Comparison of ENCODE assay signal across 21 cellular contexts in the genomic region with DNA sequence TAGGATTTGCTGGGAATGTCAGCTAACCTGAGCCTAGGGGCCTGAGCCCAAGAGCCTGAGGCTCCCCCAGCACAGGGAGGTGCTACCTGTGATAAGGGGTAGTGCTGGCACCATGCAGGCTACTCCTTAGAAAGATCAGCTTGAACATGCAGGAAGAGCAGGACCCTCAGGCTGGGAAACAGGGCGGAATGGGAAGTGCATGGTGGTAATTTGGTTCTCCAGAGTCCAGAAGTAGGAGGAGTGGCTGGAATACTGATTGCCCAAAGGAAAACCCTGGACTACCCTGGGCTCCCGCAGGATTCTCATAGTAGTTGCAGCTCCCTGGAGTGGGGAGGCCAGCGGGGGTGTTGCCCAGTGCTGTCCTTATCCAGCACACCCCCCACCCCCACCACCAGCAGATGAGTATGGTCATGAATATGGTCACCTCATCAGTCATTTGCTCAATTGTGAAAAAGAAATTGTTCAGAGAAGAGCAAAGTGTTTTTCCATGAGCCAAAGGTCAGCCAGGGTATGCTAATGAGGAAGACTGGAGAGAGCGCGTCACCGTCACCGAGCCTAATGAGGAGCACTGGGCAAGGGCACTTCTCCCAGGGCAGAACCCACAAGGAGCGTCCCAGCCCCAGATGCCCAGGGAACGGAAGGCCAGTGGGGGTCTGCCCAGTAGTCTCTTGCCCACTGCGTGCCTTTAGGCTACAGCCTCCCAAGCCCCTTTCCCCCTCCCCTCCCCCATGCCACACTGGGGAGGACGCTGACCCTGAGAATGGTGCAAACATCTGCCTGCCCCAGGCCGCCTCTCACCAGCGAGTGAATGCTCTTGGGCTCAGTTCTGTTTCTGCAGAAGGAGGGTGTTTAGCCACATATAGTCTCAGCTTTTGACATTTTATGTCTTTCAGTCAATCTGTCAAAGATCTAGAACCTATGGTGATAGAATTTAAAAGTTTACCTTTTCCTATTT. TPM values are rescaled to one million over a fixed set of nuclear protein-coding genes. Genes with fewer than 3 reads are reported as not detected.
A peak's percentile ranks its signal among the peaks of the same experiment; 100 is the strongest.
DNase-seq lines count a peak whose midpoint lies in the region; ATAC-seq lines count a peak whose summit lies in the region.
"Had no signal": no experiment of that assay in that cellular context is flagged by ENCODE, and none has a peak within 500 bp of the region (broad histone marks: within the 10 kb centered on the region; RNA-seq: fewer than 3 reads in every experiment).

No MANE protein-coding gene starts in this region.

- ATAC-seq in stimulated activated effector memory CD8-positive, alpha-beta T cell treated with anti-CD3 and anti-CD28 coated beads, Interleukin-12 subunit alpha, Interleukin-12 subunit beta, amount 100 ng/mL, for 72 hours, result no peak
- ATAC-seq in HG03039 (IDR thresholded peaks at IDR 0.05; ENCODE audit: unreplicated experiment), result no peak
- ATAC-seq in HG02678 (IDR thresholded peaks at IDR 0.05; ENCODE audit: unreplicated experiment), result no peak
- ATAC-seq: A549 had no signal

- no peak overlapping the region for H3K4me2 ChIP-seq in mesenchymal stem cell (ENCODE audit: low read length, poor library complexity, severe bottlenecking)
- H3K4me2 ChIP-seq: A549, PC-9 had no signal

- no peaks in the 10 kb centered on the region for H3K9me3 ChIP-seq in mesenchymal stem cell (ENCODE audit: control insufficient read depth, low read length)
- H3K9me3 ChIP-seq: A549, BE2C had no signal

- no peak overlapping the region for H3K4ac ChIP-seq in mesenchymal stem cell (ENCODE audit: low read depth in 1 of 2, low read length in 2 of 2)

- H4K91ac ChIP-seq in mesenchymal stem cell (ENCODE audit: low read length), result no peak overlapping the region

- H2BK5ac ChIP-seq in mesenchymal stem cell (ENCODE audit: low read depth, low read length, poor library complexity, severe bottlenecking), result no peak overlapping the region

- no peak overlapping the region for H2AK5ac ChIP-seq in mesenchymal stem cell (ENCODE audit: low read length, severe bottlenecking)

- H3K27ac ChIP-seq in mesenchymal stem cell (ENCODE audit: low read length, poor library complexity, severe bottlenecking), result no peak overlapping the region
- H3K27ac ChIP-seq: A549, PC-9, RWPE1 had no signal

- H3K27ac Mint-ChIP-seq in activated naive CD8-positive, alpha-beta T cell treated with anti-CD3 and anti-CD28 coated beads for 36 hours, result peak overlapping the region; percentile 20
- peak overlapping the region; percentile 37 for H3K27ac Mint-ChIP-seq in stimulated activated effector memory CD8-positive, alpha-beta T cell treated with anti-CD3 and anti-CD28 coated beads, Interleukin-12 subunit alpha, Interleukin-12 subunit beta, amount 100 ng/mL, for 72 hours

- peak overlapping the region; percentile 50 for H2BK15ac ChIP-seq in mesenchymal stem cell (ENCODE audit: low read depth, poor library complexity, severe bottlenecking)

- H3K36me3 ChIP-seq in mesenchymal stem cell (ENCODE audit: control insufficient read depth in 1 of 2, insufficient read depth in 2 of 2, low read depth in 1 of 2, low read length in 2 of 2), result peaks cover 26 to 53% of the 10 kb centered on the region in 2 experiments

- no peak overlapping the region for H3K9ac ChIP-seq in mesenchymal stem cell (ENCODE audit: low read length)

- no peak overlapping the region for H3K18ac ChIP-seq in mesenchymal stem cell (ENCODE audit: low read depth in 1 of 2, low read length in 2 of 2)

- H3K27me3 ChIP-seq in mesenchymal stem cell (ENCODE audit: control insufficient read depth in 1 of 2, insufficient read depth in 1 of 2, low read length in 2 of 2), result no peaks in the 10 kb centered on the region
- H3K27me3 ChIP-seq: BE2C had no signal

- peaks cover 34% of the 10 kb centered on the region for H3K4me1 Mint-ChIP-seq in activated naive CD8-positive, alpha-beta T cell treated with anti-CD3 and anti-CD28 coated beads for 36 hours
- H3K4me1 Mint-ChIP-seq in stimulated activated effector memory CD8-positive, alpha-beta T cell treated with anti-CD3 and anti-CD28 coated beads, Interleukin-12 subunit alpha, Interleukin-12 subunit beta, amount 100 ng/mL, for 72 hours, result peaks cover 14% of the 10 kb centered on the region

- H3K23ac ChIP-seq in mesenchymal stem cell (ENCODE audit: low read length in 2 of 2), result no peak overlapping the region

- H4K8ac ChIP-seq in mesenchymal stem cell (ENCODE audit: low read length), result no peak overlapping the region

- DNase-seq in ELF-1 (ENCODE audit: low read depth, low spot score) (peak; percentile 42), mesenchymal stem cell (no peak), HUDEP-2 (lab: John Stamatoyannopoulos, UW; ENCODE audit: unreplicated experiment in 76 of 76) (no peak)
- no peak for DNase-seq in activated naive CD8-positive, alpha-beta T cell treated with anti-CD3 and anti-CD28 coated beads for 36 hours
- no peak for DNase-seq in stimulated activated effector memory CD8-positive, alpha-beta T cell treated with anti-CD3 and anti-CD28 coated beads, Interleukin-12 subunit alpha, Interleukin-12 subunit beta, amount 100 ng/mL, for 72 hours (ENCODE audit: low spot score in 2 of 2)
- DNase-seq: BE2C, EL, H7, KG1, NCI-H1092, NCI-H146, NCI-H2029, NCI-H226, NCI-H510A treated with DMSO at 0.1 percent for 48 hours, NCI-H748 treated with DMSO at 0.1 percent for 48 hours, PC-9, SHP77 treated with DMSO at 0.1 percent for 48 hours had no signal

- H3K14ac ChIP-seq in mesenchymal stem cell (ENCODE audit: low read length in 2 of 2), result no peak overlapping the region

- H3K4me1 ChIP-seq in mesenchymal stem cell (ENCODE audit: control insufficient read depth, insufficient read depth, low read depth, low read length), result no peaks in the 10 kb centered on the region
- H3K4me1 ChIP-seq: BE2C had no signal

- no peaks in the 10 kb centered on the region for H3K27me3 Mint-ChIP-seq in activated naive CD8-positive, alpha-beta T cell treated with anti-CD3 and anti-CD28 coated beads for 36 hours

- H3K36me3 Mint-ChIP-seq in activated naive CD8-positive, alpha-beta T cell treated with anti-CD3 and anti-CD28 coated beads for 36 hours, result peaks cover 15% of the 10 kb centered on the region
- peaks cover 31% of the 10 kb centered on the region for H3K36me3 Mint-ChIP-seq in stimulated activated effector memory CD8-positive, alpha-beta T cell treated with anti-CD3 and anti-CD28 coated beads, Interleukin-12 subunit alpha, Interleukin-12 subunit beta, amount 100 ng/mL, for 72 hours

- 93% methylated on average over 11 of the region's 13 CpGs for WGBS in mesenchymal stem cell

- H2AFZ ChIP-seq in mesenchymal stem cell (ENCODE audit: low read depth, low read length), result no peak overlapping the region
- H2AFZ ChIP-seq: PC-9 had no signal

- no peak overlapping the region for H3K4me3 Mint-ChIP-seq in activated naive CD8-positive, alpha-beta T cell treated with anti-CD3 and anti-CD28 coated beads for 36 hours
- H3K4me3 Mint-ChIP-seq in stimulated activated effector memory CD8-positive, alpha-beta T cell treated with anti-CD3 and anti-CD28 coated beads, Interleukin-12 subunit alpha, Interleukin-12 subunit beta, amount 100 ng/mL, for 72 hours, result no peak overlapping the region

- no peak overlapping the region for H2BK12ac ChIP-seq in mesenchymal stem cell (ENCODE audit: low read length in 2 of 2)

- H3K9me3 Mint-ChIP-seq in activated naive CD8-positive, alpha-beta T cell treated with anti-CD3 and anti-CD28 coated beads for 36 hours, result no peaks in the 10 kb centered on the region
- no peaks in the 10 kb centered on the region for H3K9me3 Mint-ChIP-seq in stimulated activated effector memory CD8-positive, alpha-beta T cell treated with anti-CD3 and anti-CD28 coated beads, Interleukin-12 subunit alpha, Interleukin-12 subunit beta, amount 100 ng/mL, for 72 hours

- H3K4me3 ChIP-seq in mesenchymal stem cell (ENCODE audit: insufficient read depth in 1 of 2, low read depth in 1 of 2, low read length in 2 of 2), result no peak overlapping the region
- H3K4me3 ChIP-seq: A549, PC-9 had no signal

- H2BK120ac ChIP-seq in mesenchymal stem cell (ENCODE audit: low read depth, low read length), result no peak overlapping the region

- H3K79me1 ChIP-seq in mesenchymal stem cell (replicated peaks; ENCODE audit: low read length, poor library complexity, severe bottlenecking), result peaks cover 17% of the 10 kb centered on the region

RNA-seq across cellular contexts. Expression of gene SLC25A15, which starts 5.3 kb away (rescaled TPM):
- total RNA-seq in activated naive CD8-positive, alpha-beta T cell treated with anti-CD3 and anti-CD28 coated beads for 36 hours, result 10 to 100 TPM; 27.7 to 28.4 TPM
- 11.0 TPM for polyA plus RNA-seq in mesenchymal stem cell (2013, experiment 1 of 2)
- polyA plus RNA-seq in mesenchymal stem cell (2013, experiment 2 of 2), result 12.1 TPM

RNA-seq across cellular contexts. Expression of gene MRPS31, which starts 23.7 kb away (rescaled TPM):
- total RNA-seq in activated naive CD8-positive, alpha-beta T cell treated with anti-CD3 and anti-CD28 coated beads for 36 hours, result 10 to 100 TPM; 40.9 to 43.8 TPM
- polyA plus RNA-seq in mesenchymal stem cell (2013, experiment 1 of 2), result 19.2 TPM
- 20.2 TPM for polyA plus RNA-seq in mesenchymal stem cell (2013, experiment 2 of 2)
